ENCODE assay signal across 23 cellular contexts in the genomic region with DNA sequence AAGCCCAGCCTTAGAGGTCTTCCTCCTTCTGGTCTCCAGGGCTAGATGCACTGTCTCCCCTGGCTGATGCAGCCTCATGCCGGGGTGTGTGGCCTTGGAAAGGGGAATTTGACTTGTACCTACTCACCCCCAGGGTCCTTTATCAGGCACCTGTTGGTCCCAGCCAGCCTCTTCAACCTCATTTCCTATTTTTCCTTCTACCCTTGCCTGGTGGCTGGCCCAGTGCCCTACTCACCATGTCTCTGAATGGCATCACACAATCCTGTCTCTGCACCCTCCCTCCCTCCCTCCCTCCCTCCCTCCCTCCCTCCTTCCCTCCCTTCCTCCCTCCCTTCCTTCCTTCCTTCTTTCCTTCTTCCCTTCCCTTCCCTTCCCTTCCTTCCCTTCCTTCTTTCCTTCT. TPM values are rescaled to one million over a fixed set of nuclear protein-coding genes. Genes with fewer than 3 reads are reported as not detected.
DNase-seq lines count a peak whose midpoint lies in the region; ATAC-seq and TF ChIP-seq lines count a peak whose summit lies in the region.
"Had no signal": no experiment of that assay in that cellular context is flagged by ENCODE, and none has a peak within 500 bp of the region (broad histone marks: within the 10 kb centered on the region; RNA-seq: fewer than 3 reads in every experiment).

No MANE protein-coding gene starts in this region.

- H3K36me3 ChIP-seq in GM23248 (ENCODE audit: low read depth) (no peaks in the 10 kb centered on the region), lower lobe of right lung (no peaks in the 10 kb centered on the region), stomach smooth muscle (ENCODE audit: control insufficient read depth in 2 of 2, insufficient read depth in 2 of 2, low read length in 2 of 2) (no peaks in the 10 kb centered on the region)
- H3K36me3 ChIP-seq: BLaER1, pancreas had no signal

- no peak overlapping the region for H3K4me3 Mint-ChIP-seq in stimulated activated memory B cell treated with anti-CD40 and anti-IgM and Interleukin-4, amounts not matched to agents 10 μg/mL and 1 μg/mL and 100 μg/mL, for 72 hours
- H3K4me3 Mint-ChIP-seq in osteocyte (ENCODE audit: unreplicated experiment): no peak overlapping the region
- H3K4me3 Mint-ChIP-seq: activated CD4-positive, alpha-beta memory T cell treated with anti-CD3 and anti-CD28 coated beads for 36 hours; activated naive CD8-positive, alpha-beta T cell treated with anti-CD3 and anti-CD28 coated beads, Interleukin-2, amount 10 ng/mL, durations not matched to agents 7 days and 5 days; immature natural killer cell; WTC11 had no signal

- peaks cover 23% of the 10 kb centered on the region for H3K36me3 Mint-ChIP-seq in stimulated activated memory B cell treated with anti-CD40 and anti-IgM and Interleukin-4, amounts not matched to agents 10 μg/mL and 1 μg/mL and 100 μg/mL, for 72 hours
- no peaks in the 10 kb centered on the region for H3K36me3 Mint-ChIP-seq in osteocyte (ENCODE audit: unreplicated experiment)
- H3K36me3 Mint-ChIP-seq: activated CD4-positive, alpha-beta memory T cell treated with anti-CD3 and anti-CD28 coated beads for 36 hours; activated naive CD8-positive, alpha-beta T cell treated with anti-CD3 and anti-CD28 coated beads, Interleukin-2, amount 10 ng/mL, durations not matched to agents 7 days and 5 days; WTC11 had no signal

- H3K4me1 ChIP-seq in GM23248 (ENCODE audit: insufficient read depth) (peaks cover 42% of the 10 kb centered on the region), lower lobe of right lung (peaks cover 13% of the 10 kb centered on the region), stomach smooth muscle (ENCODE audit: control insufficient read depth, insufficient read depth, low read length) (peaks cover 11% of the 10 kb centered on the region)
- H3K4me1 ChIP-seq: Caco-2, pancreas had no signal

- H3K4me1 Mint-ChIP-seq in stimulated activated memory B cell treated with anti-CD40 and anti-IgM and Interleukin-4, amounts not matched to agents 10 μg/mL and 1 μg/mL and 100 μg/mL, for 72 hours: peaks cover 14% of the 10 kb centered on the region
- H3K4me1 Mint-ChIP-seq in osteocyte (ENCODE audit: unreplicated experiment): peaks cover 31% of the 10 kb centered on the region

- H3K9me3 ChIP-seq in GM23248 (ENCODE audit: low read depth) (no peaks in the 10 kb centered on the region), lower lobe of right lung (no peaks in the 10 kb centered on the region), stomach smooth muscle (ENCODE audit: control insufficient read depth in 2 of 2, low read length in 2 of 2) (no peaks in the 10 kb centered on the region)
- H3K9me3 ChIP-seq: BLaER1, Caco-2, pancreas had no signal

- H3K4me3 ChIP-seq in GM23248: no peak overlapping the region
- no peak overlapping the region for H3K4me3 ChIP-seq in lower lobe of right lung
- H3K4me3 ChIP-seq in stomach smooth muscle (ENCODE audit: low read length in 2 of 2): no peak overlapping the region
- H3K4me3 ChIP-seq: BLaER1, pancreas had no signal

- H3K4me2 ChIP-seq in GM23248 (ENCODE audit: unreplicated experiment): peak overlapping the region; percentile 62

- H3K9me2 ChIP-seq in GM23248 (ENCODE audit: insufficient read depth): no peaks in the 10 kb centered on the region

- ATAC-seq in lower lobe of right lung: no peak
- no peak for ATAC-seq in stimulated activated memory B cell treated with anti-CD40 and anti-IgM and Interleukin-4, amounts not matched to agents 10 μg/mL and 1 μg/mL and 100 μg/mL, for 72 hours
- ATAC-seq in omental fat pad (ENCODE audit: low FRiP score): no peak
- no peak for ATAC-seq in GM18498 (IDR thresholded peaks at IDR 0.05; ENCODE audit: unreplicated experiment)
- ATAC-seq: WTC11 had no signal

- peak overlapping the region; percentile 35; the same call in 1 of the 2 replicates for H2AFZ ChIP-seq in GM23248

- no peaks in the 10 kb centered on the region for H3K27me3 ChIP-seq in GM23248 (replicated peaks; ENCODE audit: insufficient read depth)
- no peaks in the 10 kb centered on the region for H3K27me3 ChIP-seq in lower lobe of right lung (ENCODE audit: low read depth)
- no peaks in the 10 kb centered on the region for H3K27me3 ChIP-seq in stomach smooth muscle (ENCODE audit: control insufficient read depth in 1 of 2, insufficient read depth in 2 of 2, low read length in 2 of 2)
- H3K27me3 ChIP-seq: BLaER1, pancreas had no signal

- no peaks in the 10 kb centered on the region for H4K20me1 ChIP-seq in GM23248 (ENCODE audit: insufficient read depth)
- H4K20me1 ChIP-seq: BLaER1 had no signal

- no peak overlapping the region for H3K9ac ChIP-seq in GM23248
- no peak overlapping the region for H3K9ac ChIP-seq in stomach smooth muscle (ENCODE audit: low read length in 2 of 2)
- H3K9ac ChIP-seq: BLaER1 had no signal

- no peaks in the 10 kb centered on the region for H3K9me3 Mint-ChIP-seq in stimulated activated memory B cell treated with anti-CD40 and anti-IgM and Interleukin-4, amounts not matched to agents 10 μg/mL and 1 μg/mL and 100 μg/mL, for 72 hours
- H3K9me3 Mint-ChIP-seq in osteocyte (ENCODE audit: unreplicated experiment): no peaks in the 10 kb centered on the region
- H3K9me3 Mint-ChIP-seq: activated CD4-positive, alpha-beta memory T cell treated with anti-CD3 and anti-CD28 coated beads for 36 hours; activated naive CD8-positive, alpha-beta T cell treated with anti-CD3 and anti-CD28 coated beads, Interleukin-2, amount 10 ng/mL, durations not matched to agents 7 days and 5 days; immature natural killer cell; WTC11 had no signal

- TF ChIP-seq CTCF in lower lobe of right lung (IDR thresholded peaks at IDR 0.05) (no peak), omental fat pad (IDR thresholded peaks at IDR 0.05) (no peak), osteocyte (IDR thresholded peaks at IDR 0.05) (no peak)

- intact Hi-C loops in lower lobe of right lung (cut with DNase I): no loop called here

- H3K79me2 ChIP-seq in GM23248 (ENCODE audit: insufficient read depth): no peaks in the 10 kb centered on the region

- no peak for DNase-seq in GM23248
- DNase-seq in lower lobe of right lung: no peak
- no peak for DNase-seq in omental fat pad (ENCODE audit: low spot score)
- DNase-seq in osteocyte (ENCODE audit: extremely low spot score, unreplicated experiment): no peak
- DNase-seq: ACHN; activated CD4-positive, alpha-beta memory T cell treated with anti-CD3 and anti-CD28 coated beads for 36 hours; activated effector memory CD4-positive, alpha-beta T cell treated with Interleukin-2 at 50 U/mL for 16 hours; activated naive CD8-positive, alpha-beta T cell treated with anti-CD3 and anti-CD28 coated beads, Interleukin-2, amount 10 ng/mL, durations not matched to agents 7 days and 5 days; Caco-2; immature natural killer cell; MV-4-11; NCI-H1694; NCI-H69; pancreas; stimulated activated CD4-positive, alpha-beta T cell treated with anti-CD3 and anti-CD28 coated beads, Interleukin-1b, Interleukin-23, amount 100 ng/mL, for 48 hours; stimulated activated naive CD4-positive, alpha-beta T cell treated with Interleukin-2 at 50 U/mL for 16 hours; T-helper 9 cell had no signal

- in situ Hi-C loops in GM23248 (cut with MboI): no loop called here

- peaks cover 17% of the 10 kb centered on the region for H3F3A ChIP-seq in GM23248 (ENCODE audit: insufficient read depth)

- no peak overlapping the region for H3K27ac Mint-ChIP-seq in stimulated activated memory B cell treated with anti-CD40 and anti-IgM and Interleukin-4, amounts not matched to agents 10 μg/mL and 1 μg/mL and 100 μg/mL, for 72 hours
- no peak overlapping the region for H3K27ac Mint-ChIP-seq in osteocyte (ENCODE audit: unreplicated experiment)
- H3K27ac Mint-ChIP-seq: activated CD4-positive, alpha-beta memory T cell treated with anti-CD3 and anti-CD28 coated beads for 36 hours; activated naive CD8-positive, alpha-beta T cell treated with anti-CD3 and anti-CD28 coated beads, Interleukin-2, amount 10 ng/mL, durations not matched to agents 7 days and 5 days; immature natural killer cell; WTC11 had no signal

- H3K27ac ChIP-seq in GM23248: peak overlapping the region; percentile 47
- peak overlapping the region; percentile 96 for H3K27ac ChIP-seq in cingulate gyrus (ENCODE audit: low read depth, low read length)
- H3K27ac ChIP-seq in lower lobe of right lung: peak overlapping the region; percentile 61
- H3K27ac ChIP-seq in stomach smooth muscle (ENCODE audit: low read length): peak overlapping the region; percentile 24
- H3K27ac ChIP-seq: BLaER1, pancreas had no signal

- 92 to 100% methylated on average over 1 of the region's 1 CpG for WGBS in GM23248 (ENCODE audit: low coverage in 1 of 2, low lambda C conversion rate in 2 of 2, missing lambda C conversion rate in 2 of 2), 2 experiments

- no peaks in the 10 kb centered on the region for H3K27me3 Mint-ChIP-seq in stimulated activated memory B cell treated with anti-CD40 and anti-IgM and Interleukin-4, amounts not matched to agents 10 μg/mL and 1 μg/mL and 100 μg/mL, for 72 hours
- no peaks in the 10 kb centered on the region for H3K27me3 Mint-ChIP-seq in osteocyte (ENCODE audit: unreplicated experiment)
- H3K27me3 Mint-ChIP-seq: activated CD4-positive, alpha-beta memory T cell treated with anti-CD3 and anti-CD28 coated beads for 36 hours had no signal

RNA-seq across cellular contexts. Expression of a gene that starts 17.1 kb away (rescaled TPM):
- 21.0 and 27.2 TPM in 2 replicates for total RNA-seq in GM23248 (2014; rRNA removed; shearing (Covaris generic))
- polyA plus RNA-seq in GM23248 (2016; fragmentation: Nextera tagmentation; extraction: Ambion mirVana): 16.4 and 18.7 TPM in 2 replicates
- total RNA-seq in lower lobe of right lung: 72.4 TPM
- total RNA-seq in omental fat pad: 10 to 100 TPM; 41.7 to 89.5 (median 59.4) TPM
- 42.2 and 43.6 TPM in 2 replicates for total RNA-seq in osteocyte

Comparison
In these comparisons a context has a peak if more than half of its experiments do, and no peak if none do; other contexts are left out.
1. H3K27ac ChIP-seq: peak in every context shown above with its lines; median percentile 96 in cingulate gyrus; 61 in lower lobe of right lung; 47 in GM23248; 24 in stomach smooth muscle.